ENCODE assay signal across 22 cellular contexts in genomic region chr19:3591876-3592613, GRCh38. TPM values are rescaled to one million over a fixed set of nuclear protein-coding genes. Genes with fewer than 3 reads are reported as not detected.
DNase-seq lines count a peak whose midpoint lies in the region; ATAC-seq and TF ChIP-seq lines count a peak whose summit lies in the region.
"Had no signal": no experiment of that assay in that cellular context is flagged by ENCODE, and none has a peak within 500 bp of the region (broad histone marks: within the 10 kb centered on the region; RNA-seq: fewer than 3 reads in every experiment).

No MANE protein-coding gene starts in this region.

- H3K27ac Mint-ChIP-seq in HFFc6, result no peak overlapping the region
- H3K27ac Mint-ChIP-seq: H9 had no signal

- TF ChIP-seq CTCF in right atrium auricular region (IDR thresholded peaks at IDR 0.05) (no peak), fibroblast of the aortic adventitia (IDR thresholded peaks at IDR 0.05; ENCODE audit: insufficient read depth, low read length) (no peak), omental fat pad (IDR thresholded peaks at IDR 0.05) (no peak), HFFc6 (IDR thresholded peaks at IDR 0.05) (no peak)

- H3K36me3 ChIP-seq in right atrium auricular region, result no peaks in the 10 kb centered on the region
- H3K36me3 ChIP-seq: BLaER1 had no signal

- no peaks in the 10 kb centered on the region; the same call in 1 of the 2 replicates for H3K36me3 Mint-ChIP-seq in HFFc6 (ENCODE audit: low read depth)

- no peaks in the 10 kb centered on the region for H3K4me1 Mint-ChIP-seq in HFFc6 (ENCODE audit: low read depth)
- H3K4me1 Mint-ChIP-seq: H9 had no signal

- H3K4me3 Mint-ChIP-seq in HFFc6, result no peak overlapping the region
- H3K4me3 Mint-ChIP-seq: CD8-positive, alpha-beta T cell; H9 had no signal

- H3K9me3 ChIP-seq in right atrium auricular region, result no peaks in the 10 kb centered on the region
- H3K9me3 ChIP-seq: SJSA1 had no signal

- H3K27me3 Mint-ChIP-seq in HFFc6 (ENCODE audit: insufficient read depth), result peaks cover 12% of the 10 kb centered on the region

- intact Hi-C loops in Right ventricle myocardium superior (cut with DNase I), result no loop called here

- H3K27ac ChIP-seq in right atrium auricular region, result no peak overlapping the region
- H3K27ac ChIP-seq: BLaER1, SJSA1 had no signal

- no peak for DNase-seq in Right ventricle myocardium superior
- DNase-seq in right atrium auricular region (ENCODE audit: low spot score), result no peak
- DNase-seq in fibroblast of the aortic adventitia (ENCODE audit: low read depth), result peak; percentile 43
- DNase-seq in omental fat pad (ENCODE audit: low spot score), result no peak
- DNase-seq in activated T-cell treated with anti-CD3 and anti-CD28 coated beads, Interleukin-2, amount 50 U/mL, for 48 hours, result no peak
- DNase-seq in HFFc6, result no peak
- DNase-seq in NOMO-1 treated with dmso at 0.1 percent for 144 hours (lab: John Stamatoyannopoulos, UW; ENCODE audit: unreplicated experiment), result no peak
- DNase-seq: 8988T; CD8-positive, alpha-beta T cell; DND-41; H9; KG1; NCI-H1436; NCI-H2029 treated with DMSO at 0.1 percent for 48 hours; NCI-H2171 treated with DMSO at 0.1 percent for 48 hours; NCI-H748 treated with DMSO at 0.1 percent for 48 hours; RPMI8226 had no signal

- no peaks in the 10 kb centered on the region for H3K27me3 ChIP-seq in right atrium auricular region
- H3K27me3 ChIP-seq: SJSA1 had no signal

- H3K4me1 ChIP-seq in right atrium auricular region, result peaks cover 0 to 7% of the 10 kb centered on the region in 2 donors
- H3K4me1 ChIP-seq: BLaER1, SJSA1 had no signal

- H3K4me3 ChIP-seq in right atrium auricular region (no peak overlapping the region), fibroblast of the aortic adventitia (ENCODE audit: low read depth, low read length) (no peak overlapping the region)
- H3K4me3 ChIP-seq: BLaER1, GM12878, SJSA1 had no signal

- peaks cover 5% of the 10 kb centered on the region; the same call in 1 of the 2 replicates for H3K9me3 Mint-ChIP-seq in HFFc6
- H3K9me3 Mint-ChIP-seq: CD8-positive, alpha-beta T cell had no signal

- peak; percentile 59 for ATAC-seq in Right ventricle myocardium superior (ENCODE audit: poor library complexity)
- ATAC-seq in omental fat pad (ENCODE audit: low FRiP score), result peak; percentile 11
- no peak for ATAC-seq in esophagus mucosa
- ATAC-seq: CD8-positive, alpha-beta T cell; GM12878 had no signal

RNA-seq across cellular contexts. Expression of gene GIPC3, which starts 6.8 kb away (rescaled TPM):
- total RNA-seq in Right ventricle myocardium superior, result 2.2 TPM
- total RNA-seq in right atrium auricular region, result 1 to 10 TPM in 1 of 2 donors, under 1 TPM in 1; 0.96 to 1.5 TPM
- total RNA-seq in fibroblast of the aortic adventitia (ENCODE audit: low replicate concordance), result under 0.01 and 0.33 TPM in 2 replicates
- total RNA-seq in omental fat pad, result 1 to 10 TPM in 2 of 4 donors, under 1 TPM in 2; 0.56 to 3.0 (median 1.0) TPM
- total RNA-seq in HFFc6 (2021; fragmentation: NEBNext Ultra II Directional; extraction: Animal tissue kit (Norgen Biotek cat#: 25700)), result under 1 TPM in 4 of 6 experiments, not detected in 2; 0.10 to 0.17 (median 0.11) TPM
- 0.28 TPM for total RNA-seq in esophagus mucosa
- total RNA-seq: GM12878, M059J had no signal

RNA-seq across cellular contexts. Expression of gene TBXA2R, which starts 14.6 kb away (rescaled TPM):
- total RNA-seq in Right ventricle myocardium superior (2.6 TPM), right atrium auricular region (1 to 10 TPM in 1 of 2 donors, under 1 TPM in 1; 0.67 to 1.1 TPM), fibroblast of the aortic adventitia (ENCODE audit: low replicate concordance) (0.49 and 5.0 TPM in 2 replicates), omental fat pad (1 to 10 TPM in 2 of 4 donors, under 1 TPM in 2; 0.65 to 1.8 (median 1.1) TPM), esophagus mucosa (0.64 TPM)
- 1 to 10 TPM; 7.1 to 8.8 (median 7.4) TPM for total RNA-seq in HFFc6 (2021; fragmentation: NEBNext Ultra II Directional; extraction: Animal tissue kit (Norgen Biotek cat#: 25700))
- total RNA-seq: GM12878, SJSA1 had no signal

RNA-seq across cellular contexts. Expression of gene HMG20B, which starts 19.3 kb away (rescaled TPM):
- total RNA-seq in Right ventricle myocardium superior (34.4 TPM), right atrium auricular region (10 to 100 TPM; 51.8 to 52.5 TPM), fibroblast of the aortic adventitia (ENCODE audit: low replicate concordance) (56.6 and 219 TPM in 2 replicates), omental fat pad (10 to 100 TPM; 60.4 to 95.8 (median 66.5) TPM), esophagus mucosa (36.6 TPM)
- total RNA-seq in HFFc6 (2021; fragmentation: NEBNext Ultra II Directional; extraction: Animal tissue kit (Norgen Biotek cat#: 25700)), result 10 to 100 TPM; 73.5 to 90.1 (median 78.3) TPM

RNA-seq across cellular contexts. Expression of gene CACTIN, which starts 34.5 kb away (rescaled TPM):
- total RNA-seq in Right ventricle myocardium superior (13.7 TPM), right atrium auricular region (10 to 100 TPM; 11.2 to 22.8 TPM), fibroblast of the aortic adventitia (ENCODE audit: low replicate concordance) (15.7 and 21.3 TPM in 2 replicates), omental fat pad (10 to 100 TPM; 14.4 to 31.1 (median 22.5) TPM), esophagus mucosa (10.5 TPM)
- total RNA-seq in HFFc6 (2021; fragmentation: NEBNext Ultra II Directional; extraction: Animal tissue kit (Norgen Biotek cat#: 25700)), result 10 to 100 TPM; 22.7 to 25.3 (median 24.9) TPM

RNA-seq across cellular contexts. Expression of gene MFSD12, which starts 34.7 kb away (rescaled TPM):
- total RNA-seq in Right ventricle myocardium superior, result 21.7 TPM
- 10 to 100 TPM; 15.8 to 35.4 TPM for total RNA-seq in right atrium auricular region
- total RNA-seq in fibroblast of the aortic adventitia (ENCODE audit: low replicate concordance), result 51.7 and 52.6 TPM in 2 replicates
- 100 to 1,000 TPM in 1 of 4 donors, 10 to 100 TPM in 3; 27.7 to 127 (median 53.3) TPM for total RNA-seq in omental fat pad
- 100 to 1,000 TPM in 2 of 6 experiments, 10 to 100 TPM in 4; 75.1 to 101 (median 79.6) TPM for total RNA-seq in HFFc6 (2021; fragmentation: NEBNext Ultra II Directional; extraction: Animal tissue kit (Norgen Biotek cat#: 25700))
- 25.7 TPM for total RNA-seq in esophagus mucosa
